Comparison of ENCODE assay signal across 20 cellular contexts in genomic region chr5:151572657-151573368, GRCh38. TPM values are rescaled to one million over a fixed set of nuclear protein-coding genes. Genes with fewer than 3 reads are reported as not detected.
DNase-seq lines count a peak whose midpoint lies in the region; ATAC-seq, FAIRE-seq and TF ChIP-seq lines count a peak whose summit lies in the region.
"Had no signal": no experiment of that assay in that cellular context is flagged by ENCODE, and none has a peak within 500 bp of the region (broad histone marks: within the 10 kb centered on the region; RNA-seq: fewer than 3 reads in every experiment).

No MANE protein-coding gene starts in this region.

- H3K27me3 Mint-ChIP-seq in MCF 10A (ENCODE audit: insufficient read depth, unreplicated experiment) = no peaks in the 10 kb centered on the region

- H3K4me1 ChIP-seq in esophagus squamous epithelium = peaks cover 17 to 98% (median 46%) of the 10 kb centered on the region in 3 donors
- no peaks in the 10 kb centered on the region for H3K4me1 ChIP-seq in prostate gland (replicated peaks)

- intact Hi-C loops in MCF 10A (cut with micrococcal nuclease) = loop anchor here (5.0 kb wide), 1 partner anchor 44 kb away; no protein-coding TSS in a partner anchor
- intact Hi-C loops in esophagus squamous epithelium (cut with DNase I) = no loop called here
- intact Hi-C loops in prostate gland (cut with DNase I) = no loop called here
- intact Hi-C loops in dorsolateral prefrontal cortex (cut with DNase I) = no loop called here

- CTCF ChIA-PET in MCF 10A (lab: Yijun Ruan, JAX) = interaction anchor here (0.9 to 26.8 kb wide), 17 partner anchors 10 to 198 kb away, joined by 3 to 467 read pairs (median 9); partner anchors contain the start of genes FAT2 and SLC36A1

- H3K4me1 Mint-ChIP-seq in MCF 10A (ENCODE audit: insufficient read depth, unreplicated experiment) = peaks cover 59% of the 10 kb centered on the region

- ATAC-seq in HG02852 (IDR thresholded peaks at IDR 0.05; ENCODE audit: unreplicated experiment) (no peak), HG03139 (IDR thresholded peaks at IDR 0.05; ENCODE audit: unreplicated experiment) (no peak)

- DNase-seq in HPDE6-E6E7 (ENCODE audit: extremely low spot score) (peak; percentile 80), MCF 10A (ENCODE audit: unreplicated experiment) (peak; percentile 97), esophagus squamous epithelium (lab: John Stamatoyannopoulos, UW) (no peak), prostate gland (ENCODE audit: low spot score) (peak; percentile 76), dorsolateral prefrontal cortex (no peak), urothelium cell line (ENCODE audit: low spot score) (no peak)
- DNase-seq: CD8-positive, alpha-beta memory T cell; DND-41; HCEC 1CT; KBM-7; NCI-H1436; NCI-H2227 treated with DMSO at 0.1 percent for 48 hours; NCI-H524 treated with DMSO at 0.1 percent for 48 hours had no signal

- TF ChIP-seq CTCF in MCF 10A (IDR thresholded peaks at IDR 0.05; ENCODE audit: unreplicated experiment) (no peak), esophagus squamous epithelium (IDR thresholded peaks at IDR 0.05) (no peak), prostate gland (IDR thresholded peaks at IDR 0.05) (no peak), dorsolateral prefrontal cortex (IDR thresholded peaks at IDR 0.05 in 54 of 56, conservative IDR thresholded peaks at IDR 0.05 in 2 of 56; ENCODE audit: low read depth in 1 of 56, partially characterized antibody in 56 of 56) (no peak)

- peaks cover 0 to 22% (median 4%) of the 10 kb centered on the region in 3 donors for H3K36me3 ChIP-seq in esophagus squamous epithelium
- no peaks in the 10 kb centered on the region for H3K36me3 ChIP-seq in prostate gland
- H3K36me3 ChIP-seq: BLaER1 treated with 17β-estradiol and CSF1 and Interleukin-3, amounts not matched to agents 10 nM and 100 nM had no signal

- H3K9me3 ChIP-seq in esophagus squamous epithelium = no peaks in the 10 kb centered on the region
- H3K9me3 ChIP-seq in prostate gland = no peaks in the 10 kb centered on the region

- H3K4me3 ChIP-seq in esophagus squamous epithelium (no peak overlapping the region), prostate gland (no peak overlapping the region), dorsolateral prefrontal cortex (no peak overlapping the region)
- H3K4me3 ChIP-seq: BLaER1 treated with 17β-estradiol and CSF1 and Interleukin-3, amounts not matched to agents 10 nM and 100 nM had no signal

- H3K36me3 Mint-ChIP-seq in MCF 10A (ENCODE audit: insufficient read depth, unreplicated experiment) = peaks cover 23% of the 10 kb centered on the region
- H3K36me3 Mint-ChIP-seq: CD8-positive, alpha-beta memory T cell had no signal

- H3K4me3 Mint-ChIP-seq in MCF 10A (ENCODE audit: unreplicated experiment) = no peak overlapping the region
- H3K4me3 Mint-ChIP-seq: CD8-positive, alpha-beta memory T cell had no signal

- no TSS peak for BruUV-seq in MCF 10A (replicated peaks; lab: Mats Ljungman, UMichigan)

- POLR2A ChIA-PET in MCF 10A (lab: Yijun Ruan, JAX) = interaction anchor here (0.6 to 8.9 kb wide), 22 partner anchors 13 to 1074 kb away, joined by 3 to 304 read pairs (median 5); partner anchors contain the start of genes FAT2, G3BP1 and GM2A

- peak overlapping the region; percentile 57 for H3K27ac Mint-ChIP-seq in MCF 10A (ENCODE audit: low read depth, unreplicated experiment)
- H3K27ac Mint-ChIP-seq: CD8-positive, alpha-beta memory T cell had no signal

- no peak for FAIRE-seq in urothelium cell line (lab: Jason Lieb, UNC)
- FAIRE-seq: D721Med, G401.6 had no signal

- no peaks in the 10 kb centered on the region for H3K27me3 ChIP-seq in esophagus squamous epithelium
- H3K27me3 ChIP-seq in prostate gland (replicated peaks; ENCODE audit: insufficient read depth) = no peaks in the 10 kb centered on the region
- H3K27me3 ChIP-seq in dorsolateral prefrontal cortex = peaks cover 0 to 7% (median 0%) of the 10 kb centered on the region in 45 donors
- H3K27me3 ChIP-seq: BLaER1 treated with 17β-estradiol and CSF1 and Interleukin-3, amounts not matched to agents 10 nM and 100 nM had no signal

- 44 to 53% methylated on average over 5 of the region's 8 CpGs for WGBS in esophagus squamous epithelium, 2 donors
- 62% methylated on average over 7 of the region's 8 CpGs for WGBS in prostate gland

- H3K9me3 Mint-ChIP-seq in MCF 10A (ENCODE audit: unreplicated experiment) = no peaks in the 10 kb centered on the region
- H3K9me3 Mint-ChIP-seq: CD8-positive, alpha-beta memory T cell had no signal

- H3K27ac ChIP-seq in esophagus squamous epithelium (peak overlapping the region; percentile 79 to 90 (median 86)), prostate gland (peak overlapping the region; percentile 20 to 24), dorsolateral prefrontal cortex (no peak overlapping the region)
- H3K27ac ChIP-seq: BLaER1 treated with 17β-estradiol and CSF1 and Interleukin-3, amounts not matched to agents 10 nM and 100 nM; HL-60 had no signal

- no peak for TF ChIP-seq POLR2A in esophagus squamous epithelium (IDR thresholded peaks at IDR 0.05)
- TF ChIP-seq POLR2A in prostate gland (IDR thresholded peaks at IDR 0.05) = no peak

RNA-seq across cellular contexts. Expression of gene FAT2, which starts 18.3 kb away (rescaled TPM):
- total RNA-seq in MCF 10A (2022) (5.9 and 9.9 TPM in 2 replicates), esophagus squamous epithelium (100 to 1,000 TPM in 1 of 4 donors, 10 to 100 TPM in 3; 86.5 to 117 (median 99.0) TPM), prostate gland (10 to 100 TPM in 1 of 2 donors, 1 to 10 TPM in 1; 5.6 to 22.5 TPM), dorsolateral prefrontal cortex (under 1 TPM in 29 of 120 experiments, not detected in 91; 0.03 to 0.92 (median 0.07) TPM)
- total RNA-seq: CD8-positive, alpha-beta memory T cell; OCI-LY7 had no signal

Comparison
In these comparisons a context has a peak if more than half of its experiments do, and no peak if none do; other contexts are left out.
1. DNase-seq: peak in HPDE6-E6E7 (single experiment), MCF 10A (single experiment) and prostate gland (single experiment); none in esophagus squamous epithelium (single experiment), dorsolateral prefrontal cortex (0 of 10) and urothelium cell line (single experiment).
2. H3K27ac ChIP-seq: peak in esophagus squamous epithelium (4 of 4) and prostate gland (2 of 2); none in dorsolateral prefrontal cortex (0 of 59).